ENCODE assay signal across 8 cellular contexts in the genomic region with DNA sequence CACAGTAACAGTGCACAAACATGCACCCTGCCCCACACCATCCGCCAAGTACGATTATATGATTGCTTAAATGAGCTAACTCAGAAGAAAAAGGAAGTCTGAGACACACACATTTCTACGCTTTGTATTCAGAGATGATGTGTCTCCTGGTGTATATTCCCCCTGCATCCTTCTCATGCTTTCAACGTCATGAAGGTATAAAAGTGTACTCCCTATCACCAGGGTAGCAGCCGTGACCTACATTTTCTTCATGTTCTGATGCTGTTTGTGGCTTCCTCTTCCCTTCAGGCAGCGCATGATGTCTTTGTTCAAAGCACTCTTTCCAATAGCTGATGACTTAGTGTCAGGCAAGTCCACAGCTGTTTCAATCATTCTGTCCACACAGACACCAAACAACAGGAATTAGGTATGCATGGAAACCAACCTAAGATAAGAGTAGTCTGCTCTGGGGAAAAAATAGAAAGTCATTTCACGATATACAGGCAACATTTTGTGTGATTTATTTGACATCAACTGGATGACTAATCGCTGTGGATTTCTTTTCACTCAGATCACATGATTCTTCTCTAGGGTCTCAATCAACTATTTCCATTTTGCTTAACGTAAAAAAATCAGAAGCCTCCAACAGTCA.
A peak's percentile ranks its signal among the peaks of the same experiment; 100 is the strongest.
DNase-seq lines count a peak whose midpoint lies in the region; ATAC-seq, FAIRE-seq and TF ChIP-seq lines count a peak whose summit lies in the region.

No MANE protein-coding gene starts in this region.

- no peak for DNase-seq in GM18507 (ENCODE audit: extremely low spot score, insufficient read length, low read depth)
- DNase-seq in SIG-M5 (lab: John Stamatoyannopoulos, UW), result peak; percentile 22
- no peak for DNase-seq in lower lobe of right lung
- DNase-seq in stimulated activated naive CD8-positive, alpha-beta T cell treated with anti-CD3 and anti-CD28 coated beads, Interleukin-15, amount 100 ng/mL, for 72 hours, result peak; percentile 55 to 83
- DNase-seq in frontal cortex (ENCODE audit: low spot score in 2 of 2), result no peak
- no peak for DNase-seq in HuH-7 (ENCODE audit: low spot score)

- H3K27ac Mint-ChIP-seq in activated naive CD8-positive, alpha-beta T cell, result peak overlapping the region; percentile 94
- peak overlapping the region; percentile 57 to 96 for H3K27ac Mint-ChIP-seq in stimulated activated naive CD8-positive, alpha-beta T cell treated with anti-CD3 and anti-CD28 coated beads, Interleukin-15, amount 100 ng/mL, for 72 hours

- no peaks in the 10 kb centered on the region for H3K27me3 ChIP-seq in lower lobe of right lung (ENCODE audit: low read depth)

- H3K9me3 ChIP-seq in lower lobe of right lung, result no peaks in the 10 kb centered on the region

- H3K4me3 ChIP-seq in lower lobe of right lung, result no peak overlapping the region

- peak overlapping the region; percentile 76 for H3K4me3 Mint-ChIP-seq in activated naive CD8-positive, alpha-beta T cell
- peak overlapping the region; percentile 70 to 85 for H3K4me3 Mint-ChIP-seq in stimulated activated naive CD8-positive, alpha-beta T cell treated with anti-CD3 and anti-CD28 coated beads, Interleukin-15, amount 100 ng/mL, for 72 hours

- peaks cover 7% of the 10 kb centered on the region for H3K9me3 Mint-ChIP-seq in activated naive CD8-positive, alpha-beta T cell (ENCODE audit: low read depth)
- peaks cover 10 to 17% of the 10 kb centered on the region in 2 donors for H3K9me3 Mint-ChIP-seq in stimulated activated naive CD8-positive, alpha-beta T cell treated with anti-CD3 and anti-CD28 coated beads, Interleukin-15, amount 100 ng/mL, for 72 hours

- no peak for TF ChIP-seq CTCF in lower lobe of right lung (IDR thresholded peaks at IDR 0.05)

- peak; percentile 49 for FAIRE-seq in GM18507 (lab: Jason Lieb, UNC)
- FAIRE-seq in frontal cortex (lab: Jason Lieb, UNC), result no peak

- intact Hi-C loops in lower lobe of right lung (cut with DNase I), result no loop called here

- no peaks in the 10 kb centered on the region for H3K27me3 Mint-ChIP-seq in activated naive CD8-positive, alpha-beta T cell
- H3K27me3 Mint-ChIP-seq in stimulated activated naive CD8-positive, alpha-beta T cell treated with anti-CD3 and anti-CD28 coated beads, Interleukin-15, amount 100 ng/mL, for 72 hours, result no peaks in the 10 kb centered on the region

- H3K36me3 ChIP-seq in lower lobe of right lung, result no peaks in the 10 kb centered on the region

- peaks cover 53% of the 10 kb centered on the region for H3K4me1 ChIP-seq in lower lobe of right lung

- peaks cover 3% of the 10 kb centered on the region for H3K36me3 Mint-ChIP-seq in activated naive CD8-positive, alpha-beta T cell

- H3K27ac ChIP-seq in lower lobe of right lung, result peak overlapping the region; percentile 66

- peaks cover 71% of the 10 kb centered on the region for H3K4me1 Mint-ChIP-seq in activated naive CD8-positive, alpha-beta T cell (ENCODE audit: low read depth)
- H3K4me1 Mint-ChIP-seq in stimulated activated naive CD8-positive, alpha-beta T cell treated with anti-CD3 and anti-CD28 coated beads, Interleukin-15, amount 100 ng/mL, for 72 hours, result peaks cover 63% of the 10 kb centered on the region

- ATAC-seq in lower lobe of right lung (peak; percentile 80 to 83), HG02870 (IDR thresholded peaks at IDR 0.05; ENCODE audit: unreplicated experiment) (no peak)
- peak; percentile 93 for ATAC-seq in stimulated activated naive CD8-positive, alpha-beta T cell treated with anti-CD3 and anti-CD28 coated beads, Interleukin-15, amount 100 ng/mL, for 72 hours

Comparison
In these comparisons a context has a peak if more than half of its experiments do, and no peak if none do; other contexts are left out.
1. DNase-seq: peak in SIG-M5 (single experiment) and stimulated activated naive CD8-positive, alpha-beta T cell treated with anti-CD3 and anti-CD28 coated beads, Interleukin-15, amount 100 ng/mL, for 72 hours (2 of 2); none in GM18507 (single experiment), lower lobe of right lung (single experiment), frontal cortex (0 of 2) and HuH-7 (single experiment).